In the genomic region with DNA sequence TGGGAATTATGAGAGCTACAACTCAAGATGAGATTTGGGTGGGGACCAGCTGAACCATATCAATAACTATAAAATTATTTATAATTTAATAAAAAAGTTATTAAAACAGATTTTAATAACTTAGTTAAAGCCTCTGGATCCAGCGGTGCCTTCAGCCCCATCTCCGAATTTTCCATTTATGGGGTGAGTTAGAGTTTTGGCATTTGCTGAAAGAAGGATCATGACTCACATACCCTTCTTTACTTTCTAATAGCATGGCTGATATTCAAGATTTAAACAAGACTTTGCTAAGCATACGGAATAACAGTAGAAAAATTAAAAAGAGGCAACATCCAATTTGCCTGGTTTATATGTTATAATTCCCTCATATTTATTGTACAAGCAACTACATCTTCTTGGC, we compare ENCODE assay signal across 33 cellular contexts.
"Had no signal": no experiment of that assay in that cellular context is flagged by ENCODE, and none has a peak within 500 bp of the region (broad histone marks: within the 10 kb centered on the region; RNA-seq: fewer than 3 reads in every experiment).

No MANE protein-coding gene starts in this region.

- H3K9me3 ChIP-seq: adrenal gland, body of pancreas, esophagus muscularis mucosa, gastroesophageal sphincter, heart right ventricle had no signal

- H3K27me3 ChIP-seq: adrenal gland, body of pancreas, esophagus muscularis mucosa, gastroesophageal sphincter had no signal

- DNase-seq: activated B cell treated with CpG ODN at 0.5 μM for 24 hours; activated CD4-positive, alpha-beta T cell treated with anti-CD3 and anti-CD28 coated beads for 48 hours; activated CD4-positive, alpha-beta T cell treated with anti-CD3 and anti-CD28 coated beads, Interleukin-2, amount 50 U/mL, for 1 hour; activated CD4-positive, alpha-beta T cell treated with anti-CD3 and anti-CD28 coated beads, Interleukin-2, amount 50 U/mL, for 48 hours; activated CD8-positive, alpha-beta memory T cell treated with anti-CD3 and anti-CD28 coated beads for 24 hours; activated CD8-positive, alpha-beta T cell treated with anti-CD3 and anti-CD28 coated beads for 36 hours; activated effector memory CD4-positive, alpha-beta T cell treated with anti-CD3 and anti-CD28 coated beads, Interleukin-2, amount 50 U/mL, for 16 hours; activated naive CD4-positive, alpha-beta T cell treated with anti-CD3 and anti-CD28 coated beads for 36 hours; activated naive CD8-positive, alpha-beta T cell treated with anti-CD3 and anti-CD28 coated beads for 36 hours; activated naive CD8-positive, alpha-beta T cell treated with anti-CD3 and anti-CD28 coated beads, Interleukin-2, amount 50 U/mL, for 24 hours; activated T-cell treated with anti-CD3 and anti-CD28 coated beads, Interleukin-2, amount 50 U/mL, for 48 hours; adrenal gland; amygdala; aorta; body of pancreas; caudate nucleus; cortex of kidney; dermis blood vessel endothelial cell; effector CD4-positive, alpha-beta T cell; effector memory CD8-positive, alpha-beta T cell; erythroblast; foreskin melanocyte; heart right ventricle; T-helper 17 cell; T1000; WERI-Rb-1 had no signal

- H3K36me3 Mint-ChIP-seq: activated naive CD4-positive, alpha-beta T cell treated with anti-CD3 and anti-CD28 coated beads, Interleukin-2, amount 50 U/mL, for 24 hours; activated naive CD8-positive, alpha-beta T cell treated with anti-CD3 and anti-CD28 coated beads for 36 hours had no signal

- H3K4me1 Mint-ChIP-seq: activated B cell treated with CpG ODN at 0.5 μM for 24 hours; activated naive CD4-positive, alpha-beta T cell treated with anti-CD3 and anti-CD28 coated beads, Interleukin-2, amount 50 U/mL, for 24 hours; activated naive CD8-positive, alpha-beta T cell treated with anti-CD3 and anti-CD28 coated beads for 36 hours; activated naive CD8-positive, alpha-beta T cell treated with anti-CD3 and anti-CD28 coated beads, Interleukin-2, amount 50 U/mL, for 24 hours had no signal

- H3K4me3 ChIP-seq: adrenal gland, body of pancreas, esophagus muscularis mucosa, gastroesophageal sphincter, heart right ventricle had no signal

- H3K27ac Mint-ChIP-seq: activated B cell treated with CpG ODN at 0.5 μM for 24 hours; activated CD8-positive, alpha-beta T cell treated with anti-CD3 and anti-CD28 coated beads for 36 hours; activated naive CD4-positive, alpha-beta T cell treated with anti-CD3 and anti-CD28 coated beads for 36 hours; activated naive CD4-positive, alpha-beta T cell treated with anti-CD3 and anti-CD28 coated beads, Interleukin-2, amount 50 U/mL, for 24 hours; activated naive CD8-positive, alpha-beta T cell treated with anti-CD3 and anti-CD28 coated beads for 36 hours; activated naive CD8-positive, alpha-beta T cell treated with anti-CD3 and anti-CD28 coated beads, Interleukin-2, amount 50 U/mL, for 24 hours; activated T-helper 1 cell treated with anti-CD3 and anti-CD28 coated beads, Interleukin-12 subunit alpha, Interleukin-12 subunit beta, Interleukin-2, Interleukin-4 antibody, amounts not matched to agents 30 ng/mL and 10 ng/mL and 1 ng/mL, durations not matched to agents 14 hours and 24 hours and 36 hours; activated T-helper 2 cell treated with anti-CD3 and anti-CD28 coated beads, Interferon-gamma antibody, Interleukin-2, Interleukin-4, amounts not matched to agents 10 μg/mL and 5 μg/mL and 100 μg/mL, durations not matched to agents 14 hours and 24 hours and 36 hours; effector memory CD8-positive, alpha-beta T cell; T-helper 17 cell; T-helper 2 cell treated with Interferon-gamma antibody and Interleukin-4, amounts not matched to agents 5 μg/mL and 100 μg/mL, for 36 hours had no signal

- H3K4me1 ChIP-seq: adrenal gland, body of pancreas had no signal

- ATAC-seq: activated CD4-positive, CD25-positive, alpha-beta regulatory T cell treated with anti-CD3 and anti-CD28 coated beads, Interleukin-2, amount 50 U/mL, for 24 hours; activated CD8-positive, alpha-beta T cell treated with anti-CD3 and anti-CD28 coated beads for 36 hours; activated naive CD8-positive, alpha-beta T cell treated with anti-CD3 and anti-CD28 coated beads, Interleukin-2, amount 50 U/mL, for 24 hours; body of pancreas; effector memory CD8-positive, alpha-beta T cell; gastroesophageal sphincter; heart right ventricle; T-helper 17 cell had no signal

- H3K27ac ChIP-seq: adrenal gland, body of pancreas, heart right ventricle, WERI-Rb-1 had no signal

- H3K36me3 ChIP-seq: adrenal gland, esophagus muscularis mucosa, gastroesophageal sphincter, heart right ventricle, WERI-Rb-1 had no signal

- H3K4me3 Mint-ChIP-seq: activated B cell treated with CpG ODN at 0.5 μM for 24 hours; activated CD8-positive, alpha-beta T cell treated with anti-CD3 and anti-CD28 coated beads for 36 hours; activated naive CD4-positive, alpha-beta T cell treated with anti-CD3 and anti-CD28 coated beads for 36 hours; activated naive CD4-positive, alpha-beta T cell treated with anti-CD3 and anti-CD28 coated beads, Interleukin-2, amount 50 U/mL, for 24 hours; activated naive CD8-positive, alpha-beta T cell treated with anti-CD3 and anti-CD28 coated beads for 36 hours; activated naive CD8-positive, alpha-beta T cell treated with anti-CD3 and anti-CD28 coated beads, Interleukin-2, amount 50 U/mL, for 24 hours; activated T-helper 1 cell treated with anti-CD3 and anti-CD28 coated beads, Interleukin-12 subunit alpha, Interleukin-12 subunit beta, Interleukin-2, Interleukin-4 antibody, amounts not matched to agents 30 ng/mL and 10 ng/mL and 1 ng/mL, durations not matched to agents 14 hours and 24 hours and 36 hours; effector memory CD8-positive, alpha-beta T cell; T-helper 17 cell; T-helper 2 cell treated with Interferon-gamma antibody and Interleukin-4, amounts not matched to agents 5 μg/mL and 100 μg/mL, for 36 hours had no signal

- H3K9me3 Mint-ChIP-seq: activated B cell treated with CpG ODN at 0.5 μM for 24 hours; activated CD8-positive, alpha-beta T cell treated with anti-CD3 and anti-CD28 coated beads for 36 hours; activated naive CD4-positive, alpha-beta T cell treated with anti-CD3 and anti-CD28 coated beads for 36 hours; activated naive CD4-positive, alpha-beta T cell treated with anti-CD3 and anti-CD28 coated beads, Interleukin-2, amount 50 U/mL, for 24 hours; activated naive CD8-positive, alpha-beta T cell treated with anti-CD3 and anti-CD28 coated beads for 36 hours; activated naive CD8-positive, alpha-beta T cell treated with anti-CD3 and anti-CD28 coated beads, Interleukin-2, amount 50 U/mL, for 24 hours; activated T-helper 1 cell treated with anti-CD3 and anti-CD28 coated beads, Interleukin-12 subunit alpha, Interleukin-12 subunit beta, Interleukin-2, Interleukin-4 antibody, amounts not matched to agents 30 ng/mL and 10 ng/mL and 1 ng/mL, durations not matched to agents 14 hours and 24 hours and 36 hours; activated T-helper 2 cell treated with anti-CD3 and anti-CD28 coated beads, Interferon-gamma antibody, Interleukin-2, Interleukin-4, amounts not matched to agents 10 μg/mL and 5 μg/mL and 100 μg/mL, durations not matched to agents 14 hours and 24 hours and 36 hours; T-helper 2 cell treated with Interferon-gamma antibody and Interleukin-4, amounts not matched to agents 5 μg/mL and 100 μg/mL, for 36 hours had no signal
